14 cellular contexts compared by ENCODE assay signal in genomic region chr1:28132110-28132897, GRCh38.
"Had no signal": no experiment of that assay in that cellular context is flagged by ENCODE, and none has a peak within 500 bp of the region (broad histone marks: within the 10 kb centered on the region; RNA-seq: fewer than 3 reads in every experiment).

No MANE protein-coding gene starts in this region.

- H3K9me3 Mint-ChIP-seq: type B pancreatic cell had no signal

- ATAC-seq: activated CD4-positive, alpha-beta T cell treated with anti-CD3 and anti-CD28 coated beads for 36 hours; esophagus mucosa; right lobe of liver had no signal

- H3K27ac Mint-ChIP-seq: activated CD4-positive, alpha-beta memory T cell treated with anti-CD3 and anti-CD28 coated beads, Interleukin-2, amount 10 ng/mL, durations not matched to agents 7 days and 5 days; activated CD4-positive, alpha-beta T cell treated with anti-CD3 and anti-CD28 coated beads for 36 hours; type B pancreatic cell had no signal

- H3K36me3 ChIP-seq: right lobe of liver had no signal

- H3K4me3 ChIP-seq: dorsolateral prefrontal cortex, lung, right lobe of liver had no signal

- H3K9me3 ChIP-seq: right lobe of liver had no signal

- DNase-seq: activated CD4-positive, alpha-beta memory T cell treated with anti-CD3 and anti-CD28 coated beads, Interleukin-2, amount 10 ng/mL, durations not matched to agents 7 days and 5 days; activated CD4-positive, alpha-beta T cell treated with anti-CD3 and anti-CD28 coated beads for 36 hours; activated CD8-positive, alpha-beta memory T cell treated with anti-CD3 and anti-CD28 coated beads, Interleukin-2, amount 50 U/mL, for 4 hours; aorta; posterior cingulate gyrus; right lobe of liver; stimulated activated naive CD4-positive, alpha-beta T cell treated with Interleukin-2 at 50 U/mL for 16 hours had no signal

- H3K36me3 Mint-ChIP-seq: naive B cell, type B pancreatic cell had no signal

- FAIRE-seq: bronchial epithelial cell, endometrium had no signal

- H3K27ac ChIP-seq: dorsolateral prefrontal cortex, right lobe of liver had no signal

- H3K27me3 Mint-ChIP-seq: naive B cell had no signal

- H3K4me3 Mint-ChIP-seq: activated CD4-positive, alpha-beta memory T cell treated with anti-CD3 and anti-CD28 coated beads, Interleukin-2, amount 10 ng/mL, durations not matched to agents 7 days and 5 days; activated CD4-positive, alpha-beta T cell treated with anti-CD3 and anti-CD28 coated beads for 36 hours; type B pancreatic cell had no signal

- H3K4me1 Mint-ChIP-seq: activated CD4-positive, alpha-beta T cell treated with anti-CD3 and anti-CD28 coated beads for 36 hours had no signal

- H3K27me3 ChIP-seq: dorsolateral prefrontal cortex, right lobe of liver had no signal

- H3K4me1 ChIP-seq: right lobe of liver had no signal
